ENCODE assay signal across 1 cellular context in genomic region chr1:22673486-22674409, GRCh38.
TF ChIP-seq lines count a peak whose summit lies in the region.

No MANE protein-coding gene starts in this region.

TF ChIP-seq in SK-N-SH, 30 proteins besides CTCF, POLR2A, EP300 and RAD21 (continued from another document):
- TF ChIP-seq RCOR1 (IDR thresholded peaks at IDR 0.05; ENCODE audit: low read length), result peak; percentile 51; the same call in 1 of the 2 replicates
- TF ChIP-seq GATA2 (CRISPR knock-in tag; IDR thresholded peaks at IDR 0.05), result peak; percentile 37; the same call in 1 of the 2 replicates
- no peak for TF ChIP-seq PBX3 (IDR thresholded peaks at IDR 0.05)
- TF ChIP-seq MAX (IDR thresholded peaks at IDR 0.05; ENCODE audit: low read depth), result no peak
- TF ChIP-seq SMC3 (IDR thresholded peaks at IDR 0.05; ENCODE audit: low read depth, low read length), result peak; percentile 90
- TF ChIP-seq YY1 (IDR thresholded peaks at IDR 0.05; ENCODE audit: low read depth), result no peak
- TF ChIP-seq TAF1 (IDR thresholded peaks at IDR 0.05; ENCODE audit: borderline replicate concordance, low read depth, low read length), result no peak
- no peak for TF ChIP-seq GABPA (IDR thresholded peaks at IDR 0.05; ENCODE audit: low read depth)
- no peak for TF ChIP-seq MXI1 (IDR thresholded peaks at IDR 0.05; ENCODE audit: low read depth, low read length)
- TF ChIP-seq FOXM1 (IDR thresholded peaks at IDR 0.05; ENCODE audit: low read depth), result no peak
- TF ChIP-seq TCF12 (IDR thresholded peaks at IDR 0.05), result no peak
- TF ChIP-seq NRF1 (IDR thresholded peaks at IDR 0.05; ENCODE audit: low read depth, low read length), result 0 out of 2 replicates have a peak, but pooled peaks have one; percentile 8
